ENCODE assay signal across 8 cellular contexts in genomic region chr10:123559066-123559822, GRCh38.
DNase-seq lines count a peak whose midpoint lies in the region; ATAC-seq, FAIRE-seq and TF ChIP-seq lines count a peak whose summit lies in the region.

No MANE protein-coding gene starts in this region.

- no peak overlapping the region for H3K4me3 ChIP-seq in bronchial epithelial cell (ENCODE audit: low read depth, low read length)

- CTCF ChIA-PET in activated B cell treated with CpG ODN at 0.5 μM for 24 hours (lab: Charles Lee): interaction anchor here (1.6 to 2.0 kb wide), 3 partner anchors 426 to 517 kb away, joined by 7 to 13 read pairs (median 8); no protein-coding TSS in a partner anchor

- TF ChIP-seq CTCF in activated B cell treated with CpG ODN at 0.5 μM for 24 hours (IDR thresholded peaks at IDR 0.05) (peak; percentile 98), bronchial epithelial cell (IDR thresholded peaks at IDR 0.05; ENCODE audit: insufficient read depth, low read length, severe bottlenecking) (peak; percentile 96)

- intact Hi-C loops in activated B cell treated with CpG ODN at 0.5 μM for 24 hours (cut with micrococcal nuclease): loop anchor here (1.0 to 10.0 kb wide), 5 partner anchors 164 to 516 kb away; partner anchors contain the start of gene BUB3

- H3K27me3 ChIP-seq in bronchial epithelial cell (ENCODE audit: control insufficient read depth, insufficient read depth, low read length): peaks cover 2% of the 10 kb centered on the region

- DNase-seq in CD1c-positive myeloid dendritic cell (ENCODE audit: extremely low spot score) (peak; percentile 76), NCI-H146 (lab: John Stamatoyannopoulos, UW) (peak; percentile 64), activated B cell treated with CpG ODN at 0.5 μM for 24 hours (peak; percentile 66), bronchial epithelial cell (ENCODE audit: low read depth) (peak; percentile 36), kidney glomerular epithelial cell (lab: John Stamatoyannopoulos, UW) (peak; percentile 30)
- DNase-seq in stimulated activated CD4-positive, alpha-beta T cell treated with anti-CD3 and anti-CD28 coated beads, Interleukin-1b, Interleukin-23, amount 100 ng/mL, for 4 hours (ENCODE audit: low read depth in 2 of 2): peak; percentile 67 to 68

- no peak overlapping the region for H3K4me3 Mint-ChIP-seq in activated B cell treated with CpG ODN at 0.5 μM for 24 hours

- POLR2A ChIA-PET in activated B cell treated with CpG ODN at 0.5 μM for 24 hours (lab: Charles Lee): no interaction called here

- no peak overlapping the region for H3K27ac Mint-ChIP-seq in activated B cell treated with CpG ODN at 0.5 μM for 24 hours

- ATAC-seq in GM21723 (IDR thresholded peaks at IDR 0.05; ENCODE audit: unreplicated experiment) (peak; percentile 75), activated B cell treated with CpG ODN at 0.5 μM for 24 hours (ENCODE audit: low read depth) (peak; percentile 58), HG03432 (IDR thresholded peaks at IDR 0.05; ENCODE audit: unreplicated experiment) (no peak)

- peaks cover 9% of the 10 kb centered on the region for H3K27me3 Mint-ChIP-seq in activated B cell treated with CpG ODN at 0.5 μM for 24 hours

- no peaks in the 10 kb centered on the region for H3K9me3 Mint-ChIP-seq in activated B cell treated with CpG ODN at 0.5 μM for 24 hours

- H3K36me3 ChIP-seq in bronchial epithelial cell (ENCODE audit: control insufficient read depth, insufficient read depth, low read length): no peaks in the 10 kb centered on the region

- FAIRE-seq in bronchial epithelial cell (lab: Jason Lieb, UNC): no peak

- no peaks in the 10 kb centered on the region for H3K36me3 Mint-ChIP-seq in activated B cell treated with CpG ODN at 0.5 μM for 24 hours (ENCODE audit: low read depth)

- H3K4me1 Mint-ChIP-seq in activated B cell treated with CpG ODN at 0.5 μM for 24 hours: no peaks in the 10 kb centered on the region
